In genomic region chr19:49976496-49976895, GRCh38 we compare ENCODE assay signal across 25 cellular contexts. TPM values are rescaled to one million over a fixed set of nuclear protein-coding genes. Genes with fewer than 3 reads are reported as not detected.
DNase-seq lines count a peak whose midpoint lies in the region; ATAC-seq and TF ChIP-seq lines count a peak whose summit lies in the region.
"Had no signal": no experiment of that assay in that cellular context is flagged by ENCODE, and none has a peak within 500 bp of the region (broad histone marks: within the 10 kb centered on the region; RNA-seq: fewer than 3 reads in every experiment).

No MANE protein-coding gene starts in this region.

- no peak overlapping the region for H3K56ac ChIP-seq in IMR-90 (ENCODE audit: extremely low read depth, insufficient read depth, low read length)

- H3K27me3 Mint-ChIP-seq in Caco-2 (ENCODE audit: insufficient read depth, unreplicated experiment): no peaks in the 10 kb centered on the region
- H3K27me3 Mint-ChIP-seq in stimulated activated naive B cell treated with anti-CD40 and anti-IgM and Interleukin-4, amounts not matched to agents 10 μg/mL and 1 μg/mL and 100 μg/mL, for 72 hours: no peaks in the 10 kb centered on the region

- DNase-seq in Caco-2 (no peak), IMR-90 (peak; percentile 19), fibroblast of the aortic adventitia (ENCODE audit: low read depth) (peak; percentile 27)
- DNase-seq in stimulated activated naive B cell treated with anti-CD40 and anti-IgM and Interleukin-4, amounts not matched to agents 10 μg/mL and 1 μg/mL and 100 μg/mL, for 72 hours: no peak
- DNase-seq in stimulated activated CD4-positive, alpha-beta T cell treated with anti-CD3 and anti-CD28 coated beads, Interleukin-15, amount 100 ng/mL, for 24 hours: no peak
- no peak for DNase-seq in activated CD4-positive, alpha-beta T cell treated with anti-CD3 and anti-CD28 coated beads for 4 hours
- DNase-seq: CD8-positive, alpha-beta T cell; DMS 273 treated with DMSO at 0.1 percent for 48 hours; DMS79 treated with DMSO at 0.1 percent for 48 hours; H9; KBM-7; MG63; NCI-H1105 treated with DMSO at 0.1 percent for 48 hours; NCI-H146; NCI-H1930; NCI-H446; NCI-H524 treated with DMSO at 0.1 percent for 48 hours; NCI-H774 had no signal

- H3K9me3 ChIP-seq in Caco-2: no peaks in the 10 kb centered on the region
- H3K9me3 ChIP-seq in IMR-90 (ENCODE audit: control insufficient read depth, insufficient read depth, low read length): no peaks in the 10 kb centered on the region
- H3K9me3 ChIP-seq: A549, MG63, SJSA1 had no signal

- H2BK5ac ChIP-seq in IMR-90 (ENCODE audit: low read depth, low read length, poor library complexity, severe bottlenecking): no peak overlapping the region

- H2BK15ac ChIP-seq in IMR-90 (ENCODE audit: low read depth, low read length): no peak overlapping the region

- H3K9me1 ChIP-seq in IMR-90 (ENCODE audit: insufficient read depth, low read length): peaks cover 3% of the 10 kb centered on the region; the same call in 1 of the 2 replicates

- H4K8ac ChIP-seq in IMR-90 (ENCODE audit: low read depth in 2 of 2, low read length in 2 of 2): no peak overlapping the region

- no peaks in the 10 kb centered on the region; the same call in 1 of the 2 replicates for H4K20me1 ChIP-seq in IMR-90 (ENCODE audit: insufficient read depth, low read length)

- POLR2A ChIA-PET in Caco-2 (lab: Charles Lee): no interaction called here
- POLR2A ChIA-PET in IMR-90 (lab: Charles Lee; ENCODE audit: unreplicated experiment): no interaction called here

- H3K9me3 Mint-ChIP-seq in Caco-2 (ENCODE audit: unreplicated experiment): no peaks in the 10 kb centered on the region
- H3K9me3 Mint-ChIP-seq in stimulated activated naive B cell treated with anti-CD40 and anti-IgM and Interleukin-4, amounts not matched to agents 10 μg/mL and 1 μg/mL and 100 μg/mL, for 72 hours: no peaks in the 10 kb centered on the region
- H3K9me3 Mint-ChIP-seq: CD8-positive, alpha-beta T cell; GM23338; H9 had no signal

- no peak overlapping the region for H3K4ac ChIP-seq in IMR-90 (ENCODE audit: low read depth, low read length)

- peaks cover 9% of the 10 kb centered on the region for H3K4me1 Mint-ChIP-seq in Caco-2 (ENCODE audit: low read depth, unreplicated experiment)
- no peaks in the 10 kb centered on the region for H3K4me1 Mint-ChIP-seq in stimulated activated naive B cell treated with anti-CD40 and anti-IgM and Interleukin-4, amounts not matched to agents 10 μg/mL and 1 μg/mL and 100 μg/mL, for 72 hours
- H3K4me1 Mint-ChIP-seq: GM23338, H9 had no signal

- TF ChIP-seq CTCF in Caco-2 (IDR thresholded peaks at IDR 0.05; ENCODE audit: insufficient read depth in 1 of 2, low read depth in 1 of 2, low read length in 1 of 2, severe bottlenecking in 1 of 2, unreplicated experiment in 1 of 2) (no peak), IMR-90 (conservative IDR thresholded peaks at IDR 0.05; ENCODE audit: low read depth, low read length) (0 out of 2 replicates have a peak, but pooled peaks have one; percentile 8), fibroblast of the aortic adventitia (IDR thresholded peaks at IDR 0.05; ENCODE audit: insufficient read depth, low read length) (no peak)

- intact Hi-C loops in Caco-2 (cut with micrococcal nuclease; ENCODE audit: unreplicated experiment) (no loop called here), IMR-90 (cut with micrococcal nuclease) (no loop called here)

- H3K36me3 ChIP-seq in Caco-2 (ENCODE audit: control insufficient read depth, insufficient read depth, low read length): no peaks in the 10 kb centered on the region
- peaks cover 17% of the 10 kb centered on the region for H3K36me3 ChIP-seq in IMR-90 (ENCODE audit: control insufficient read depth, insufficient read depth, low read length)

- no peak overlapping the region for H4K91ac ChIP-seq in IMR-90 (ENCODE audit: insufficient read depth, low read depth, low read length)

- in situ Hi-C loops in IMR-90 (cut with MboI; ENCODE audit: low sequenced_read_pairs): no loop called here

- H2BK120ac ChIP-seq in IMR-90 (ENCODE audit: low read depth, low read length): no peak overlapping the region

- no peak overlapping the region for H3K18ac ChIP-seq in IMR-90 (ENCODE audit: low read depth, low read length)

- H4K5ac ChIP-seq in IMR-90 (ENCODE audit: low read depth, low read length): no peak overlapping the region

- no peak overlapping the region for H2BK20ac ChIP-seq in IMR-90 (ENCODE audit: low read depth, low read length)

- peaks cover 7% of the 10 kb centered on the region for H3K4me1 ChIP-seq in Caco-2
- no peaks in the 10 kb centered on the region for H3K4me1 ChIP-seq in IMR-90 (ENCODE audit: control insufficient read depth, insufficient read depth, low read length)
- H3K4me1 ChIP-seq: A549, SJSA1 had no signal

- no peak overlapping the region for H3K23ac ChIP-seq in IMR-90 (ENCODE audit: low read depth, low read length)

- H3K14ac ChIP-seq in IMR-90 (replicated peaks; ENCODE audit: low read depth, low read length): no peak overlapping the region

- WGBS in IMR-90 (ENCODE audit: extremely low coverage in 2 of 2, insufficient read length in 1 of 2), 2 experiments: 80% methylated on average over 3 of the region's 3 CpGs; no CpG with 5 or more reads in 1 of the 2 experiments

- no peak overlapping the region for H2AK9ac ChIP-seq in IMR-90 (replicated peaks; ENCODE audit: low read depth, low read length, poor library complexity)

- H3K4me3 ChIP-seq in Caco-2 (ENCODE audit: low read depth, low read length): no peak overlapping the region
- no peak overlapping the region for H3K4me3 ChIP-seq in IMR-90 (ENCODE audit: insufficient read depth, low read depth, low read length)
- H3K4me3 ChIP-seq in fibroblast of the aortic adventitia (ENCODE audit: low read depth, low read length): no peak overlapping the region
- H3K4me3 ChIP-seq: A549, GM23338, MG63, SJSA1 had no signal

- no peak for TF ChIP-seq POLR2A in IMR-90 (IDR thresholded peaks at IDR 0.05; ENCODE audit: low read depth, low read length)

- no peak overlapping the region for H3K4me3 Mint-ChIP-seq in Caco-2 (ENCODE audit: unreplicated experiment)
- no peak overlapping the region for H3K4me3 Mint-ChIP-seq in stimulated activated naive B cell treated with anti-CD40 and anti-IgM and Interleukin-4, amounts not matched to agents 10 μg/mL and 1 μg/mL and 100 μg/mL, for 72 hours
- H3K4me3 Mint-ChIP-seq: CD8-positive, alpha-beta T cell; GM23338; H9 had no signal

- peak; percentile 68 for ATAC-seq in IMR-90 (ENCODE audit: low read depth)
- no peak for ATAC-seq in stimulated activated naive B cell treated with anti-CD40 and anti-IgM and Interleukin-4, amounts not matched to agents 10 μg/mL and 1 μg/mL and 100 μg/mL, for 72 hours (replicated peaks)
- ATAC-seq in GM18907 (IDR thresholded peaks at IDR 0.05; ENCODE audit: unreplicated experiment): no peak
- ATAC-seq: A549; CD8-positive, alpha-beta T cell; GM23338; HepG2 had no signal

- H3K27me3 ChIP-seq in Caco-2 (replicated peaks; ENCODE audit: control insufficient read depth, insufficient read depth, low read length) (no peaks in the 10 kb centered on the region), IMR-90 (ENCODE audit: control insufficient read depth, insufficient read depth, low read length) (peaks cover 2% of the 10 kb centered on the region; the same call in 1 of the 2 replicates)
- H3K27me3 ChIP-seq: MG63 had no signal

- no peak overlapping the region for H2AK5ac ChIP-seq in IMR-90 (ENCODE audit: low read depth, low read length)

- H3K79me1 ChIP-seq in IMR-90 (ENCODE audit: low read depth in 1 of 2, low read length in 2 of 2): no peaks in the 10 kb centered on the region

- H3K9ac ChIP-seq in IMR-90 (ENCODE audit: low read depth, low read length): no peak overlapping the region

- peak overlapping the region; percentile 77 for H3K27ac Mint-ChIP-seq in Caco-2 (ENCODE audit: unreplicated experiment)
- peak overlapping the region; percentile 4 for H3K27ac Mint-ChIP-seq in stimulated activated naive B cell treated with anti-CD40 and anti-IgM and Interleukin-4, amounts not matched to agents 10 μg/mL and 1 μg/mL and 100 μg/mL, for 72 hours
- H3K27ac Mint-ChIP-seq: CD8-positive, alpha-beta T cell; GM23338 had no signal

- H3K4me2 ChIP-seq in IMR-90 (ENCODE audit: low read depth, low read length): no peak overlapping the region
- H3K4me2 ChIP-seq: A549, GM23338 had no signal

- H3K36me3 Mint-ChIP-seq in Caco-2 (ENCODE audit: insufficient read depth, unreplicated experiment): peaks cover 6% of the 10 kb centered on the region
- H3K36me3 Mint-ChIP-seq in stimulated activated naive B cell treated with anti-CD40 and anti-IgM and Interleukin-4, amounts not matched to agents 10 μg/mL and 1 μg/mL and 100 μg/mL, for 72 hours: peaks cover 38 to 40% of the 10 kb centered on the region in 2 donors

- CTCF ChIA-PET in Caco-2 (lab: Charles Lee): interaction anchor here (0.6 kb wide), 2 partner anchors 10 to 297 kb away, joined by 3 read pairs; no protein-coding TSS in a partner anchor
- CTCF ChIA-PET in IMR-90 (lab: Yijun Ruan, JAX): no interaction called here

- dilution Hi-C loops in IMR-90 (cut with HindIII; ENCODE audit: low sequenced_read_pairs, unreplicated experiment): no loop called here

- BruUV-seq in Caco-2 (replicated peaks; lab: Mats Ljungman, UMichigan) (no TSS peak), IMR-90 (replicated peaks; lab: Mats Ljungman, UMichigan) (no TSS peak)

- H2AFZ ChIP-seq in IMR-90 (replicated peaks; ENCODE audit: low read length, poor library complexity): no peak overlapping the region
- H2AFZ ChIP-seq: GM23338 had no signal

- no peak for TF ChIP-seq RAD21 in IMR-90 (IDR thresholded peaks at IDR 0.05; ENCODE audit: low read length)

- H3K27ac ChIP-seq in IMR-90 (ENCODE audit: insufficient read depth, low read length): no peak overlapping the region
- H3K27ac ChIP-seq: A549, C4-2B, SJSA1 had no signal

RNA-seq across cellular contexts. Expression of gene SIGLEC11, which starts 15.5 kb away (rescaled TPM):
- total RNA-seq in Caco-2 (2022) (not detected in 2 replicates), IMR-90 (2012; rRNA removed) (not detected in 2 replicates), fibroblast of the aortic adventitia (ENCODE audit: low replicate concordance) (not detected in 2 replicates)
- polyA plus RNA-seq in IMR-90 (2012; rRNA removed): not detected in 2 replicates
- not detected in 2 replicates for polyA plus RNA-seq in IMR-90 (2012; cell fraction: cytosol; rRNA removed)
- polyA plus RNA-seq in IMR-90 (2012; cell fraction: nucleus; rRNA removed; ENCODE audit: low replicate concordance): not detected in 2 replicates
- total RNA-seq: CD8-positive, alpha-beta T cell; GM23338; H9; HepG2; HT1080; SJSA1 had no signal
- polyA plus RNA-seq: A549, GM23338, HepG2 had no signal

RNA-seq across cellular contexts. Expression of gene NUP62, which starts 47.2 kb away (rescaled TPM):
- total RNA-seq in Caco-2 (2022) (116 and 118 TPM in 2 replicates), IMR-90 (2012; rRNA removed) (21.3 and 26.4 TPM in 2 replicates), fibroblast of the aortic adventitia (ENCODE audit: low replicate concordance) (11.3 and 35.4 TPM in 2 replicates)
- polyA plus RNA-seq in IMR-90 (2012; rRNA removed): 29.7 and 32.4 TPM in 2 replicates
- 15.8 and 24.2 TPM in 2 replicates for polyA plus RNA-seq in IMR-90 (2012; cell fraction: cytosol; rRNA removed)
- 26.5 and 28.5 TPM in 2 replicates for polyA plus RNA-seq in IMR-90 (2012; cell fraction: nucleus; rRNA removed; ENCODE audit: low replicate concordance)

RNA-seq across cellular contexts. Expression of gene ATF5, which starts 47.5 kb away (rescaled TPM):
- total RNA-seq in Caco-2 (2022) (47.3 and 64.0 TPM in 2 replicates), IMR-90 (2012; rRNA removed) (2.7 and 3.3 TPM in 2 replicates), fibroblast of the aortic adventitia (ENCODE audit: low replicate concordance) (81.5 and 106 TPM in 2 replicates)
- 13.3 and 15.7 TPM in 2 replicates for polyA plus RNA-seq in IMR-90 (2012; rRNA removed)
- 14.8 and 22.7 TPM in 2 replicates for polyA plus RNA-seq in IMR-90 (2012; cell fraction: cytosol; rRNA removed)
- 22.9 and 36.5 TPM in 2 replicates for polyA plus RNA-seq in IMR-90 (2012; cell fraction: nucleus; rRNA removed; ENCODE audit: low replicate concordance)

RNA-seq across cellular contexts. Expression of gene VRK3, which starts 48.7 kb away (rescaled TPM):
- total RNA-seq in Caco-2 (2022) (44.2 and 46.3 TPM in 2 replicates), IMR-90 (2012; rRNA removed) (20.6 and 28.7 TPM in 2 replicates), fibroblast of the aortic adventitia (ENCODE audit: low replicate concordance) (17.3 and 30.6 TPM in 2 replicates)
- 27.9 and 35.8 TPM in 2 replicates for polyA plus RNA-seq in IMR-90 (2012; rRNA removed)
- polyA plus RNA-seq in IMR-90 (2012; cell fraction: cytosol; rRNA removed): 25.1 and 26.2 TPM in 2 replicates
- polyA plus RNA-seq in IMR-90 (2012; cell fraction: nucleus; rRNA removed; ENCODE audit: low replicate concordance): 35.4 and 41.3 TPM in 2 replicates

RNA-seq across cellular contexts. Expression of gene ZNF473, which starts 49.3 kb away (rescaled TPM):
- total RNA-seq in Caco-2 (2022): 22.3 and 24.9 TPM in 2 replicates
- 10.8 and 13.3 TPM in 2 replicates for total RNA-seq in IMR-90 (2012; rRNA removed)
- 3.6 and 4.5 TPM in 2 replicates for polyA plus RNA-seq in IMR-90 (2012; rRNA removed)
- 1.2 and 1.9 TPM in 2 replicates for polyA plus RNA-seq in IMR-90 (2012; cell fraction: cytosol; rRNA removed)
- 5.0 and 6.3 TPM in 2 replicates for polyA plus RNA-seq in IMR-90 (2012; cell fraction: nucleus; rRNA removed; ENCODE audit: low replicate concordance)
- 11.0 and 14.1 TPM in 2 replicates for total RNA-seq in fibroblast of the aortic adventitia (ENCODE audit: low replicate concordance)

Comparison
In these comparisons a context has a peak if more than half of its experiments do, and no peak if none do; other contexts are left out.
1. DNase-seq: peak in IMR-90 (single experiment) and fibroblast of the aortic adventitia (single experiment); none in Caco-2 (0 of 2), stimulated activated naive B cell treated with anti-CD40 and anti-IgM and Interleukin-4, amounts not matched to agents 10 μg/mL and 1 μg/mL and 100 μg/mL, for 72 hours (single experiment), stimulated activated CD4-positive, alpha-beta T cell treated with anti-CD3 and anti-CD28 coated beads, Interleukin-15, amount 100 ng/mL, for 24 hours (single experiment) and activated CD4-positive, alpha-beta T cell treated with anti-CD3 and anti-CD28 coated beads for 4 hours (0 of 2).
2. RNA of gene ATF5, which starts 47.5 kb away (total RNA-seq): 81.5 to 106 TPM in fibroblast of the aortic adventitia and 47.3 to 64.0 TPM in Caco-2; 2.7 to 3.3 TPM in IMR-90; every median in the first group is over 10 times any median in the second.